Comparison of ENCODE assay signal across 38 cellular contexts in genomic region chr20:4772132-4772531, GRCh38. TPM values are rescaled to one million over a fixed set of nuclear protein-coding genes. Genes with fewer than 3 reads are reported as not detected.
A peak's percentile ranks its signal among the peaks of the same experiment; 100 is the strongest.
DNase-seq lines count a peak whose midpoint lies in the region; ATAC-seq, FAIRE-seq and TF ChIP-seq lines count a peak whose summit lies in the region.
"Had no signal": no experiment of that assay in that cellular context is flagged by ENCODE, and none has a peak within 500 bp of the region (broad histone marks: within the 10 kb centered on the region; RNA-seq: fewer than 3 reads in every experiment).

No MANE protein-coding gene starts in this region.

- peaks cover 15 to 22% of the 10 kb centered on the region in 2 donors for H3K36me3 Mint-ChIP-seq in activated T-cell treated with anti-CD3 and anti-CD28 coated beads, Interleukin-2, amount 50 U/mL, for 72 hours (ENCODE audit: insufficient read depth in 2 of 2)

- POLR2A ChIA-PET in HepG2 (lab: Yijun Ruan, JAX) (no interaction called here), HEK293 (lab: Yijun Ruan, JAX) (no interaction called here)

- H3K27ac ChIP-seq in HepG2 (ENCODE audit: extremely low read length, insufficient read depth, low read length) (no peak overlapping the region), right lobe of liver (no peak overlapping the region), HEK293 (ENCODE audit: extremely low read depth, low read depth, low read length) (no peak overlapping the region)
- H3K27ac ChIP-seq: 22Rv1; BLaER1; BLaER1 treated with 17β-estradiol and CSF1 and Interleukin-3, amounts not matched to agents 10 nM and 100 nM; C4-2B had no signal

- peaks cover 7 to 14% of the 10 kb centered on the region in 2 donors for H3K9me3 Mint-ChIP-seq in activated T-cell treated with anti-CD3 and anti-CD28 coated beads, Interleukin-2, amount 50 U/mL, for 72 hours

- no peak overlapping the region for H3K4me2 ChIP-seq in HepG2 (ENCODE audit: low read depth, low read length)
- H3K4me2 ChIP-seq: A549; BLaER1; BLaER1 treated with 17β-estradiol and CSF1 and Interleukin-3, amounts not matched to agents 10 nM and 100 nM had no signal

- WGBS in HepG2 (ENCODE audit: low lambda C conversion rate), result 43% methylated on average over 3 of the region's 3 CpGs
- 78% methylated on average over 3 of the region's 3 CpGs for WGBS in right lobe of liver (ENCODE audit: insufficient coverage, low coverage, low lambda C conversion rate, missing lambda C conversion rate)

- no peak for FAIRE-seq in HepG2 (lab: Jason Lieb, UNC)
- FAIRE-seq: A204.1, D721Med had no signal

- in situ Hi-C loops in HepG2 (cut with HindIII; ENCODE audit: extremely low pct_ligation_motif_present, low pct_unique_long_range_greater_than_20kb), result no loop called here

- H3K4me1 ChIP-seq in HepG2 (ENCODE audit: insufficient read depth, low read length) (peaks cover 35% of the 10 kb centered on the region), right lobe of liver (no peaks in the 10 kb centered on the region), HEK293 (ENCODE audit: control insufficient read depth, insufficient read depth, low read length) (no peaks in the 10 kb centered on the region)
- H3K4me1 ChIP-seq: A549, BE2C, BLaER1, Caco-2 had no signal

- no peak for TF ChIP-seq RAD21 in HepG2 (CRISPR knock-in tag; IDR thresholded peaks at IDR 0.05)

- no peaks in the 10 kb centered on the region for H3K27me3 Mint-ChIP-seq in activated T-cell treated with anti-CD3 and anti-CD28 coated beads, Interleukin-2, amount 50 U/mL, for 72 hours (ENCODE audit: low read depth)
- H3K27me3 Mint-ChIP-seq: B cell; CD4-positive, alpha-beta memory T cell; CD4-positive, alpha-beta T cell had no signal

- H3K4me3 ChIP-seq in HepG2 (replicated peaks in 1 of 3; ENCODE audit: insufficient read depth in 1 of 3, low read depth in 2 of 3, low read length in 3 of 3) (no peak overlapping the region), right lobe of liver (no peak overlapping the region), HEK293 (ENCODE audit: low read depth, low read length) (no peak overlapping the region)
- H3K4me3 ChIP-seq: A549; BLaER1; BLaER1 treated with 17β-estradiol and CSF1 and Interleukin-3, amounts not matched to agents 10 nM and 100 nM had no signal

- no peaks in the 10 kb centered on the region for H3K4me1 Mint-ChIP-seq in activated T-cell treated with anti-CD3 and anti-CD28 coated beads, Interleukin-2, amount 50 U/mL, for 72 hours (ENCODE audit: low read depth)
- H3K4me1 Mint-ChIP-seq: CD4-positive, CD25-positive, alpha-beta regulatory T cell; CD8-positive, alpha-beta memory T cell had no signal

- no peak for ATAC-seq in activated T-cell treated with anti-CD3 and anti-CD28 coated beads, Interleukin-2, amount 50 U/mL, for 72 hours (replicated peaks in 1 of 2)
- ATAC-seq in HepG2, result no peak
- ATAC-seq in right lobe of liver, result no peak
- ATAC-seq: A549; CD8-positive, alpha-beta T cell had no signal

- CTCF ChIA-PET in HepG2 (lab: Yijun Ruan, JAX; ENCODE audit: low intra/inter-chr PET ratio, low total read pairs) (no interaction called here), HEK293 (lab: Yijun Ruan, JAX) (interaction anchor here (1.1 to 1.4 kb wide), 4 partner anchors 8 to 433 kb away, joined by 3 to 5 read pairs (median 3); no protein-coding TSS in a partner anchor)

- H3K36me3 ChIP-seq in HepG2 (replicated peaks in 1 of 2; ENCODE audit: control insufficient read depth in 1 of 2, insufficient read depth in 2 of 2, low read length in 2 of 2) (no peaks in the 10 kb centered on the region), right lobe of liver (no peaks in the 10 kb centered on the region), HEK293 (ENCODE audit: control insufficient read depth in 2 of 2, insufficient read depth in 1 of 2, low read length in 2 of 2) (no peaks in the 10 kb centered on the region)
- H3K36me3 ChIP-seq: BE2C, BLaER1 had no signal

- H3K79me2 ChIP-seq in HepG2 (ENCODE audit: insufficient read depth, low read length), result no peaks in the 10 kb centered on the region

- peak overlapping the region; percentile 43 for H3K27ac Mint-ChIP-seq in activated T-cell treated with anti-CD3 and anti-CD28 coated beads, Interleukin-2, amount 50 U/mL, for 72 hours
- H3K27ac Mint-ChIP-seq: B cell; CD4-positive, alpha-beta memory T cell; CD4-positive, alpha-beta T cell; CD8-positive, alpha-beta T cell had no signal

- no peak overlapping the region for H3K4me3 Mint-ChIP-seq in activated T-cell treated with anti-CD3 and anti-CD28 coated beads, Interleukin-2, amount 50 U/mL, for 72 hours
- H3K4me3 Mint-ChIP-seq: B cell; CD14-positive monocyte; CD4-positive, alpha-beta memory T cell; CD4-positive, alpha-beta T cell; CD4-positive, CD25-positive, alpha-beta regulatory T cell; CD8-positive, alpha-beta memory T cell; CD8-positive, alpha-beta T cell had no signal

- intact Hi-C loops in HepG2 (cut with micrococcal nuclease; ENCODE audit: unreplicated experiment) (no loop called here), right lobe of liver (cut with DNase I) (no loop called here)

- H3K27me3 ChIP-seq in HepG2 (ENCODE audit: control insufficient read depth in 1 of 2, insufficient read depth in 2 of 2, low read length in 2 of 2), result peaks cover 0 to 29% of the 10 kb centered on the region in 2 experiments; a peak in 4 of 5 replicates
- no peaks in the 10 kb centered on the region for H3K27me3 ChIP-seq in right lobe of liver
- H3K27me3 ChIP-seq: BLaER1; BLaER1 treated with 17β-estradiol and CSF1 and Interleukin-3, amounts not matched to agents 10 nM and 100 nM had no signal

- TF ChIP-seq CTCF in HepG2 (CRISPR knock-in tag; IDR thresholded peaks at IDR 0.05), result no peak
- TF ChIP-seq CTCF in right lobe of liver (IDR thresholded peaks at IDR 0.05), result no peak
- TF ChIP-seq CTCF in HEK293 (tag by site-specific recombination; IDR thresholded peaks at IDR 0.05), result no peak

- no peak overlapping the region for H3K9ac ChIP-seq in HepG2 (ENCODE audit: insufficient read depth, low read depth, low read length)
- H3K9ac ChIP-seq: BLaER1; BLaER1 treated with 17β-estradiol and CSF1 and Interleukin-3, amounts not matched to agents 10 nM and 100 nM had no signal

- no peak overlapping the region for H2AFZ ChIP-seq in HepG2 (ENCODE audit: low read length)

- no TSS peak for BruUV-seq in HepG2 (replicated peaks; lab: Mats Ljungman, UMichigan)

- DNase-seq in activated T-cell treated with anti-CD3 and anti-CD28 coated beads, Interleukin-2, amount 50 U/mL, for 72 hours, result no peak
- DNase-seq in activated T-cell treated with anti-CD3 and anti-CD28 coated beads for 4 hours (no peak), HepG2 (ENCODE audit: low spot score) (no peak), right lobe of liver (no peak), NCI-H1417 treated with DMSO at 0.1 percent for 48 hours (lab: John Stamatoyannopoulos, UW) (no peak)
- DNase-seq: 8988T; ACHN; AML-193; BE2C; C1 segment of cervical spinal cord; Caco-2; Calu3; CD4-positive, alpha-beta memory T cell; CD4-positive, alpha-beta T cell; CD4-positive, CD25-positive, alpha-beta regulatory T cell; CD8-positive, alpha-beta memory T cell; CD8-positive, alpha-beta T cell; COR-L47; DMS 273 treated with DMSO at 0.1 percent for 48 hours; DMS153; DMS53; DMS79; DMS79 treated with DMSO at 0.1 percent for 48 hours; DND-41; EL had no signal

- TF ChIP-seq EP300 in HepG2 (IDR thresholded peaks at IDR 0.05; ENCODE audit: low read depth in 2 of 2, low read length in 2 of 2) (no peak), HepG2 (CRISPR knock-in tag; IDR thresholded peaks at IDR 0.05; ENCODE audit: borderline replicate concordance) (no peak)

- H4K20me1 ChIP-seq in HepG2 (ENCODE audit: insufficient read depth, low read length), result no peaks in the 10 kb centered on the region
- H4K20me1 ChIP-seq: BLaER1; BLaER1 treated with 17β-estradiol and CSF1 and Interleukin-3, amounts not matched to agents 10 nM and 100 nM had no signal

- TF ChIP-seq POLR2A in HepG2 (IDR thresholded peaks at IDR 0.05; ENCODE audit: insufficient read depth in 1 of 2, low read depth in 2 of 2, low read length in 2 of 2) (no peak), right lobe of liver (IDR thresholded peaks at IDR 0.05) (no peak)

- H3K9me3 ChIP-seq in HepG2 (ENCODE audit: low read length) (peaks cover 29% of the 10 kb centered on the region), right lobe of liver (no peaks in the 10 kb centered on the region), HEK293 (ENCODE audit: control insufficient read depth, insufficient read depth, low read depth, low read length) (no peaks in the 10 kb centered on the region)
- H3K9me3 ChIP-seq: BE2C had no signal

RNA-seq across cellular contexts. Expression of gene PRND, which starts 50.4 kb away (rescaled TPM):
- not detected for total RNA-seq in activated T-cell treated with anti-CD3 and anti-CD28 coated beads, Interleukin-2, amount 50 U/mL, for 72 hours
- total RNA-seq in HepG2 (2016; rRNA removed; fragmentation: Illumina TruSeq; extraction: Trizol) (not detected in 2 replicates), right lobe of liver (not detected)
- not detected in 2 replicates for total RNA-seq in HepG2 (2016; cell fraction: cytosol; rRNA removed; fragmentation: Illumina TruSeq; extraction: Trizol; ENCODE audit: low read depth)
- total RNA-seq in HepG2 (2016; cell fraction: insoluble cytoplasmic fraction; rRNA removed; fragmentation: Illumina TruSeq; extraction: Trizol), result not detected in 2 replicates
- not detected in 2 replicates for total RNA-seq in HepG2 (2016; cell fraction: membrane; rRNA removed; fragmentation: Illumina TruSeq; extraction: Trizol)
- total RNA-seq in HepG2 (2016; cell fraction: nucleus; rRNA removed; fragmentation: Illumina TruSeq; extraction: Trizol), result not detected in 2 replicates
- not detected in 2 replicates for polyA plus RNA-seq in HepG2 (2011; rRNA removed)
- not detected in 2 replicates for polyA plus RNA-seq in HepG2 (2011; cell fraction: cytosol; rRNA removed)
- polyA plus RNA-seq in HepG2 (2011; cell fraction: nucleus; rRNA removed), result not detected in 2 replicates
- not detected in 2 replicates for polyA plus RNA-seq in HepG2 (2012)
- not detected in 2 replicates for polyA plus RNA-seq in HepG2 (2016; cell fraction: cytosol; fragmentation: Illumina TruSeq; extraction: Trizol; ENCODE audit: low read depth)
- not detected in 2 replicates for polyA plus RNA-seq in HepG2 (2016; cell fraction: insoluble cytoplasmic fraction; fragmentation: Illumina TruSeq; extraction: Trizol; ENCODE audit: low read depth)
- polyA plus RNA-seq in HepG2 (2016; cell fraction: membrane; fragmentation: Illumina TruSeq; extraction: Trizol; ENCODE audit: low read depth), result not detected in 2 replicates
- polyA plus RNA-seq in HepG2 (2016; cell fraction: nucleus; fragmentation: Illumina TruSeq; extraction: Trizol; ENCODE audit: insufficient read depth, low read depth), result not detected in 2 replicates
- polyA minus RNA-seq in HepG2 (2011; rRNA and poly(A)+ RNA removed; ENCODE audit: low replicate concordance), result not detected in 2 replicates
- polyA minus RNA-seq in HepG2 (2011; cell fraction: cytosol; rRNA and poly(A)+ RNA removed), result not detected in 2 replicates
- not detected in 2 replicates for polyA minus RNA-seq in HepG2 (2011; cell fraction: nucleus; rRNA and poly(A)+ RNA removed)
- total RNA-seq: B cell; Caco-2; Calu3; CD4-positive, alpha-beta memory T cell; CD4-positive, alpha-beta T cell; CD4-positive, CD25-positive, alpha-beta regulatory T cell; CD8-positive, alpha-beta memory T cell; CD8-positive, alpha-beta T cell; Daoy had no signal
- polyA plus RNA-seq: A549, AG04450, BJ, CD14-positive monocyte had no signal

RNA-seq across cellular contexts. Expression of gene RASSF2, which starts 51.3 kb away (rescaled TPM):
- 10 to 100 TPM; 46.5 to 47.4 TPM for total RNA-seq in activated T-cell treated with anti-CD3 and anti-CD28 coated beads, Interleukin-2, amount 50 U/mL, for 72 hours
- total RNA-seq in HepG2 (2016; rRNA removed; fragmentation: Illumina TruSeq; extraction: Trizol) (0.53 and 0.83 TPM in 2 replicates), right lobe of liver (1 to 10 TPM; 2.0 to 4.8 (median 4.2) TPM)
- total RNA-seq in HepG2 (2016; cell fraction: cytosol; rRNA removed; fragmentation: Illumina TruSeq; extraction: Trizol; ENCODE audit: low read depth), result under 0.01 and 0.09 TPM in 2 replicates
- 0.61 and 0.86 TPM in 2 replicates for total RNA-seq in HepG2 (2016; cell fraction: insoluble cytoplasmic fraction; rRNA removed; fragmentation: Illumina TruSeq; extraction: Trizol)
- 0.25 and 0.31 TPM in 2 replicates for total RNA-seq in HepG2 (2016; cell fraction: membrane; rRNA removed; fragmentation: Illumina TruSeq; extraction: Trizol)
- total RNA-seq in HepG2 (2016; cell fraction: nucleus; rRNA removed; fragmentation: Illumina TruSeq; extraction: Trizol), result 0.19 and 0.44 TPM in 2 replicates
- 0.09 and 0.16 TPM in 2 replicates for polyA plus RNA-seq in HepG2 (2011; rRNA removed)
- 0.09 and 0.10 TPM in 2 replicates for polyA plus RNA-seq in HepG2 (2011; cell fraction: cytosol; rRNA removed)
- polyA plus RNA-seq in HepG2 (2011; cell fraction: nucleus; rRNA removed), result 0.11 and 0.19 TPM in 2 replicates
- 0.05 and 0.08 TPM in 2 replicates for polyA plus RNA-seq in HepG2 (2012)
- polyA plus RNA-seq in HepG2 (2016; cell fraction: cytosol; fragmentation: Illumina TruSeq; extraction: Trizol; ENCODE audit: low read depth), result 0.06 and 0.08 TPM in 2 replicates
- polyA plus RNA-seq in HepG2 (2016; cell fraction: insoluble cytoplasmic fraction; fragmentation: Illumina TruSeq; extraction: Trizol; ENCODE audit: low read depth), result 0.59 and 0.73 TPM in 2 replicates
- polyA plus RNA-seq in HepG2 (2016; cell fraction: membrane; fragmentation: Illumina TruSeq; extraction: Trizol; ENCODE audit: low read depth), result 0.10 and 0.11 TPM in 2 replicates
- 0.48 and 0.55 TPM in 2 replicates for polyA plus RNA-seq in HepG2 (2016; cell fraction: nucleus; fragmentation: Illumina TruSeq; extraction: Trizol; ENCODE audit: insufficient read depth, low read depth)
- 0.06 TPM in 1 of 2 replicates, not detected in the other for polyA minus RNA-seq in HepG2 (2011; rRNA and poly(A)+ RNA removed; ENCODE audit: low replicate concordance)
- 0.10 TPM in 1 of 2 replicates, not detected in the other for polyA minus RNA-seq in HepG2 (2011; cell fraction: cytosol; rRNA and poly(A)+ RNA removed)
- polyA minus RNA-seq in HepG2 (2011; cell fraction: nucleus; rRNA and poly(A)+ RNA removed), result 0.12 and 0.13 TPM in 2 replicates

Comparison
In these comparisons a context has a peak if more than half of its experiments do, and no peak if none do; other contexts are left out.
1. RNA of gene RASSF2, which starts 51.3 kb away (total RNA-seq): 46.5 to 47.4 TPM in activated T-cell treated with anti-CD3 and anti-CD28 coated beads, Interleukin-2, amount 50 U/mL, for 72 hours; 2.0 to 4.8 TPM in right lobe of liver and under 0.01 to 0.86 TPM in HepG2; every median in the first group is over 4 times any median in the second.